Comparison of ENCODE assay signal across 8 cellular contexts in genomic region chrX:1591102-1591862, GRCh38. TPM values are rescaled to one million over a fixed set of nuclear protein-coding genes. Genes with fewer than 3 reads are reported as not detected.
DNase-seq lines count a peak whose midpoint lies in the region; ATAC-seq and TF ChIP-seq lines count a peak whose summit lies in the region.

A gene with protein sequence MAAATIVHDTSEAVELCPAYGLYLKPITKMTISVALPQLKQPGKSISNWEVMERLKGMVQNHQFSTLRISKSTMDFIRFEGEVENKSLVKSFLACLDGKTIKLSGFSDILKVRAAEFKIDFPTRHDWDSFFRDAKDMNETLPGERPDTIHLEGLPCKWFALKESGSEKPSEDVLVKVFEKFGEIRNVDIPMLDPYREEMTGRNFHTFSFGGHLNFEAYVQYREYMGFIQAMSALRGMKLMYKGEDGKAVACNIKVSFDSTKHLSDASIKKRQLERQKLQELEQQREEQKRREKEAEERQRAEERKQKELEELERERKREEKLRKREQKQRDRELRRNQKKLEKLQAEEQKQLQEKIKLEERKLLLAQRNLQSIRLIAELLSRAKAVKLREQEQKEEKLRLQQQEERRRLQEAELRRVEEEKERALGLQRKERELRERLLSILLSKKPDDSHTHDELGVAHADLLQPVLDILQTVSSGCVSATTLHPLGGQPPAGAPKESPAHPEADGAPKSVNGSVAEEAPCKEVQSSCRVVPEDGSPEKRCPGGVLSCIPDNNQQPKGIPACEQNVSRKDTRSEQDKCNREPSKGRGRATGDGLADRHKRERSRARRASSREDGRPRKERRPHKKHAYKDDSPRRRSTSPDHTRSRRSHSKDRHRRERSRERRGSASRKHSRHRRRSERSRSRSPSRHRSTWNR (plus strand): TSS chrX:1591604. CDS start chrX:1593463, 1,859 bp downstream.

- H3K4me3 ChIP-seq in left ventricle myocardium inferior (peak within 1 kb of the TSS; percentile 90), upper lobe of right lung (peak within 1 kb of the TSS; percentile 79)

- H3K4me1 ChIP-seq in left ventricle myocardium inferior, result peaks cover 46% of the 10 kb centered on the region
- peaks cover 15% of the 10 kb centered on the region for H3K4me1 ChIP-seq in upper lobe of right lung

- DNase-seq in GM13977 (ENCODE audit: low spot score), result peak; percentile 99
- peak; percentile 19 for DNase-seq in NCI-H1694 (lab: John Stamatoyannopoulos, UW)
- peak; percentile 83 for DNase-seq in amniotic epithelial cell (ENCODE audit: low read depth)
- DNase-seq in left ventricle myocardium inferior, result peak; percentile 93
- peak; percentile 98 for DNase-seq in posterior vena cava (ENCODE audit: low spot score)
- DNase-seq in upper lobe of right lung, result peak; percentile 98

- H3K9me3 ChIP-seq in left ventricle myocardium inferior (replicated peaks), result no peaks in the 10 kb centered on the region
- H3K9me3 ChIP-seq in upper lobe of right lung, result no peaks in the 10 kb centered on the region

- no peaks in the 10 kb centered on the region for H3K27me3 ChIP-seq in left ventricle myocardium inferior (ENCODE audit: low read depth)
- H3K27me3 ChIP-seq in upper lobe of right lung, result no peaks in the 10 kb centered on the region

- in situ Hi-C loops in GM13977 (cut with MboI; ENCODE audit: low pct_unique_long_range_greater_than_20kb, low sequenced_read_pairs, unreplicated experiment), result no loop called here

- ATAC-seq in HG02884 (IDR thresholded peaks at IDR 0.05; ENCODE audit: unreplicated experiment), result peak; percentile 74
- peak; percentile 96 for ATAC-seq in upper lobe of right lung

- intact Hi-C loops in T-helper 1 cell treated with Interleukin-12 subunit alpha and Interleukin-12 subunit beta and Interleukin-4 antibody, amounts not matched to agents 30 ng/mL and 1 ng/mL, for 36 hours (cut with micrococcal nuclease), result loop anchor here (1.0 to 5.0 kb wide), 10 partner anchors 10 to 1274 kb away; partner anchors contain the start of genes CD99, GTPBP6, P2RY8 and SLC25A6
- intact Hi-C loops in left ventricle myocardium inferior (cut with micrococcal nuclease), result no loop called here
- intact Hi-C loops in posterior vena cava (cut with DNase I), result loop anchor here in 1 of 2 donors (5.0 to 10.0 kb wide), 2 partner anchors 136 to 906 kb away; partner anchors contain the start of gene ASMTL
- intact Hi-C loops in upper lobe of right lung (cut with DNase I), result no loop called here

- TF ChIP-seq CTCF in GM13977 (IDR thresholded peaks at IDR 0.05; ENCODE audit: extremely low read depth, insufficient read depth, missing control alignments), result peak; percentile 32
- TF ChIP-seq CTCF in left ventricle myocardium inferior (IDR thresholded peaks at IDR 0.05; ENCODE audit: borderline replicate concordance), result peak; percentile 23
- peak; percentile 5 for TF ChIP-seq CTCF in upper lobe of right lung (IDR thresholded peaks at IDR 0.05)

- peaks cover 32% of the 10 kb centered on the region for H3K36me3 ChIP-seq in left ventricle myocardium inferior
- peaks cover 31% of the 10 kb centered on the region for H3K36me3 ChIP-seq in upper lobe of right lung

- peak within 1 kb of the TSS; percentile 89 for H3K27ac ChIP-seq in left ventricle myocardium inferior (replicated peaks)
- peak within 1 kb of the TSS; percentile 79 for H3K27ac ChIP-seq in upper lobe of right lung

RNA-seq across cellular contexts. Expression of the gene that starts here (rescaled TPM):
- 72.4 and 74.4 TPM in 2 replicates for total RNA-seq in T-helper 1 cell treated with Interleukin-12 subunit alpha and Interleukin-12 subunit beta and Interleukin-4 antibody, amounts not matched to agents 30 ng/mL and 1 ng/mL, for 36 hours
- total RNA-seq in left ventricle myocardium inferior (15.8 TPM), posterior vena cava (10 to 100 TPM; 20.8 to 23.0 TPM), upper lobe of right lung (46.3 TPM)

Comparison
In these comparisons a context has a peak if more than half of its experiments do, and no peak if none do; other contexts are left out.
1. Peak in every context shown above with its lines: DNase-seq, ATAC-seq, H3K4me3 ChIP-seq and H3K27ac ChIP-seq.
2. DNase-seq: peak in every context shown above with its lines; median percentile 99 in GM13977; 98 in posterior vena cava; 98 in upper lobe of right lung; 93 in left ventricle myocardium inferior; 83 in amniotic epithelial cell; 19 in NCI-H1694.